In the genomic region with DNA sequence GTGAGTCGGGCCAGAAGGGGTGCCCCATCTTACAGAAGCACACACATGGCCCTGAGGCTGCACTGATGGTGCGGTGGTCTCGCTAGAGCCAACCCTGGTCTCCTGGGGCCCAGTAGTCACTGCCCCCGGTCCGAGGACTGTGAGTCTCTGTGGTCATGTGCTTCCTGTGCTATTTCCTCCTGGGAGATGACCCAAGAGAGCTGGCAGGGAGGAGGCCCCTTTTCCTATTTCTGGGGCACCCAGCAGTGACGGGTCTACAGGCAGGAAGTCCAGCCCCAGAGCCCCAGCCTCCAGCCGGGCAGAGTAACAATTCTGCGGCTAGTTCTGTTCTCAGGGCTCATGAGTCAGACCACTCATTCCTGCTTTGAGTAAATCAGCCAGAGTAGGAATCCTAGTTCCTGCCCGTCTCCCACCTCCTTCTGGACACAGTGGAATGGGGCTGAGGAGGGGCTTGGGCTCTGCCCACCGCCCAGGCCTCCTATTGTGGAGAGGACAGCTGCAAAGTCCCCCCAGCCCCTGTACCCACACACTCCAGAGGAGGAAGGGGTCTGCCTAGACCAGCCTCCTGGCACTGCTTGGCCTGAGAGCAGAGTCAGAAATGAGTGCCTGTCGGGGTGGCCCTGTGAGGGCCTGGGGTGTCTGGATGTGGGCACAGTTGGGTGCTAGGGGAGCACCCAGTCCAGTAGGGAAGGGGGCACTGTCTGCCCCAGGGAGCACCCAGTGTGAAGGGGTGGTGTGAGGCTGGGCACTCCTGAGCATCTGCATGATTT, we compare ENCODE assay signal across 8 cellular contexts.
DNase-seq lines count a peak whose midpoint lies in the region; ATAC-seq and TF ChIP-seq lines count a peak whose summit lies in the region.

No MANE protein-coding gene starts in this region.

- peak; percentile 78 for ATAC-seq in GM21423 (IDR thresholded peaks at IDR 0.05; ENCODE audit: unreplicated experiment)

- peak overlapping the region in 2 of 3 donors; percentile 50 to 66 for H3K9ac ChIP-seq in skeletal muscle tissue (ENCODE audit: low read depth in 1 of 3, low read length in 3 of 3)

- H3K27ac ChIP-seq in adipose tissue (ENCODE audit: low read depth, low read length) (peak overlapping the region; percentile 68), left ventricle myocardium inferior (replicated peaks) (peak overlapping the region; percentile 93), skeletal muscle tissue (ENCODE audit: low read depth, low read length) (peak overlapping the region; percentile 83)

- intact Hi-C loops in left ventricle myocardium inferior (cut with micrococcal nuclease), result no loop called here

- DNase-seq in EH (ENCODE audit: low read depth) (peak; percentile 98), HPDE6-E6E7 (ENCODE audit: extremely low spot score) (peak; percentile 83), left ventricle myocardium inferior (peak; percentile 70), NCI-H1436 treated with DMSO at 0.1 percent for 48 hours (lab: John Stamatoyannopoulos, UW) (no peak)
- DNase-seq in effector CD4-positive, alpha-beta T cell, result no peak

- H3K4me3 ChIP-seq in left ventricle myocardium inferior, result peak overlapping the region; percentile 40
- peak overlapping the region in 2 of 3 donors; percentile 23 to 45 for H3K4me3 ChIP-seq in skeletal muscle tissue (ENCODE audit: low read length in 3 of 3)

- H3K27me3 ChIP-seq in left ventricle myocardium inferior (ENCODE audit: low read depth), result no peaks in the 10 kb centered on the region
- H3K27me3 ChIP-seq in skeletal muscle tissue (ENCODE audit: control insufficient read depth in 3 of 3, insufficient read depth in 3 of 3, low read length in 3 of 3), result no peaks in the 10 kb centered on the region

- H3K36me3 ChIP-seq in left ventricle myocardium inferior, result peaks cover 8% of the 10 kb centered on the region
- H3K36me3 ChIP-seq in skeletal muscle tissue (ENCODE audit: control insufficient read depth in 3 of 3, insufficient read depth in 3 of 3, low read length in 3 of 3), result peaks cover 5 to 14% (median 6%) of the 10 kb centered on the region in 3 donors

- TF ChIP-seq CTCF in left ventricle myocardium inferior (IDR thresholded peaks at IDR 0.05; ENCODE audit: borderline replicate concordance), result no peak

- WGBS in adipose tissue, 3 donors, result 23 to 81% (median 34%) methylated on average over 11 of the region's 11 CpGs

- H3K9me3 ChIP-seq in left ventricle myocardium inferior (replicated peaks) (no peaks in the 10 kb centered on the region), skeletal muscle tissue (ENCODE audit: control insufficient read depth in 3 of 3, low read length in 3 of 3) (no peaks in the 10 kb centered on the region)

- H3K4me1 ChIP-seq in left ventricle myocardium inferior (peaks cover 100% of the 10 kb centered on the region), skeletal muscle tissue (ENCODE audit: control insufficient read depth in 3 of 3, insufficient read depth in 3 of 3, low read length in 3 of 3) (peaks cover 61 to 85% (median 83%) of the 10 kb centered on the region in 3 donors)

Comparison
In these comparisons a context has a peak if more than half of its experiments do, and no peak if none do; other contexts are left out.
1. DNase-seq: peak in EH (single experiment), HPDE6-E6E7 (single experiment) and left ventricle myocardium inferior (single experiment); none in NCI-H1436 treated with DMSO at 0.1 percent for 48 hours (single experiment) and effector CD4-positive, alpha-beta T cell (single experiment).
2. Peak in every context shown above with its lines, with median percentiles within 50 percentile points of each other: H3K27ac ChIP-seq.